8 cellular contexts compared by ENCODE assay signal in genomic region chr2:60551241-60552095, GRCh38. TPM values are rescaled to one million over a fixed set of nuclear protein-coding genes. Genes with fewer than 3 reads are reported as not detected.
DNase-seq lines count a peak whose midpoint lies in the region; ATAC-seq lines count a peak whose summit lies in the region.

No MANE protein-coding gene starts in this region.

- peaks cover 7% of the 10 kb centered on the region; the same call in 1 of the 2 replicates for H3K36me3 ChIP-seq in Karpas-422 (ENCODE audit: insufficient read depth, low read length)

- no peaks in the 10 kb centered on the region for H3K9me3 Mint-ChIP-seq in activated T-helper 2 cell treated with anti-CD3 and anti-CD28 coated beads, Interferon-gamma antibody, Interleukin-2, Interleukin-4, amounts not matched to agents 10 μg/mL and 5 μg/mL and 100 μg/mL, durations not matched to agents 14 hours and 24 hours and 36 hours

- WGBS in right cardiac atrium: 3% methylated on average over 63 of the region's 63 CpGs

- DNase-seq in EH (ENCODE audit: low read depth) (peak; percentile 70), Karpas-422 (peak; percentile 92), right cardiac atrium (peak; percentile 28 to 77 (median 71))
- DNase-seq in activated T-helper 2 cell treated with anti-CD3 and anti-CD28 coated beads, Interferon-gamma antibody, Interleukin-2, Interleukin-4, amounts not matched to agents 10 μg/mL and 5 μg/mL and 100 μg/mL, durations not matched to agents 14 hours and 24 hours and 36 hours (ENCODE audit: low spot score): no peak

- H3K27ac ChIP-seq in Karpas-422 (ENCODE audit: low read length): peak overlapping the region; percentile 94
- H3K27ac ChIP-seq in right cardiac atrium (ENCODE audit: low read length): no peak overlapping the region
- peak overlapping the region in 20 of 21 experiments; percentile 68 to 96 (median 86) for H3K27ac ChIP-seq in skin epidermis

- no peak overlapping the region for H2AFZ ChIP-seq in Karpas-422 (ENCODE audit: low read length)

- H3K4me3 ChIP-seq in Karpas-422 (ENCODE audit: low read length) (peak overlapping the region; percentile 82), right cardiac atrium (ENCODE audit: low read length) (peak overlapping the region; percentile 66), skin epidermis (peak overlapping the region; percentile 44 to 83 (median 61))

- H3K4me3 Mint-ChIP-seq in activated T-helper 2 cell treated with anti-CD3 and anti-CD28 coated beads, Interferon-gamma antibody, Interleukin-2, Interleukin-4, amounts not matched to agents 10 μg/mL and 5 μg/mL and 100 μg/mL, durations not matched to agents 14 hours and 24 hours and 36 hours (ENCODE audit: low read depth): peak overlapping the region; percentile 39

- H3K9me3 ChIP-seq in Karpas-422 (ENCODE audit: low read length): no peaks in the 10 kb centered on the region
- H3K9me3 ChIP-seq in right cardiac atrium (ENCODE audit: control insufficient read depth, low read length): no peaks in the 10 kb centered on the region

- peaks cover 63% of the 10 kb centered on the region for H3K79me2 ChIP-seq in Karpas-422 (ENCODE audit: low read length)

- H3K27ac Mint-ChIP-seq in activated T-helper 2 cell treated with anti-CD3 and anti-CD28 coated beads, Interferon-gamma antibody, Interleukin-2, Interleukin-4, amounts not matched to agents 10 μg/mL and 5 μg/mL and 100 μg/mL, durations not matched to agents 14 hours and 24 hours and 36 hours: no peak overlapping the region

- H3K4me1 ChIP-seq in Karpas-422 (ENCODE audit: low read length) (peaks cover 50% of the 10 kb centered on the region), right cardiac atrium (ENCODE audit: control insufficient read depth, insufficient read depth, low read length) (no peaks in the 10 kb centered on the region)

- no peaks in the 10 kb centered on the region for H3K9me2 ChIP-seq in Karpas-422 (replicated peaks; ENCODE audit: insufficient read depth, low read length)

- H3K27me3 Mint-ChIP-seq in activated T-helper 2 cell treated with anti-CD3 and anti-CD28 coated beads, Interferon-gamma antibody, Interleukin-2, Interleukin-4, amounts not matched to agents 10 μg/mL and 5 μg/mL and 100 μg/mL, durations not matched to agents 14 hours and 24 hours and 36 hours (ENCODE audit: low read depth): peaks cover 70% of the 10 kb centered on the region

- H3K27me3 ChIP-seq in Karpas-422 (ENCODE audit: low read length) (no peaks in the 10 kb centered on the region), right cardiac atrium (ENCODE audit: control insufficient read depth, insufficient read depth) (no peaks in the 10 kb centered on the region)

- H3K9ac ChIP-seq in Karpas-422 (ENCODE audit: low read length): peak overlapping the region; percentile 90

- intact Hi-C loops in activated T-helper 2 cell treated with anti-CD3 and anti-CD28 coated beads, Interferon-gamma antibody, Interleukin-2, Interleukin-4, amounts not matched to agents 10 μg/mL and 5 μg/mL and 100 μg/mL, durations not matched to agents 14 hours and 24 hours and 36 hours (cut with micrococcal nuclease): loop anchor here (5.0 to 10.0 kb wide), 2 partner anchors 1249 to 1527 kb away; no protein-coding TSS in a partner anchor
- intact Hi-C loops in right cardiac atrium (cut with DNase I): loop anchor here in 3 of 4 donors (5.0 to 10.0 kb wide), 3 partner anchors 49 to 219 kb away; no protein-coding TSS in a partner anchor

- peaks cover 17% of the 10 kb centered on the region; the same call in 1 of the 2 replicates for H4K20me1 ChIP-seq in Karpas-422 (ENCODE audit: insufficient read depth, low read depth, low read length)

- H3K4me2 ChIP-seq in Karpas-422 (ENCODE audit: low read depth, low read length, poor library complexity, severe bottlenecking): peak overlapping the region; percentile 87

- ATAC-seq in right cardiac atrium (no peak), HG03565 (IDR thresholded peaks at IDR 0.05; ENCODE audit: unreplicated experiment) (no peak), HG02678 (IDR thresholded peaks at IDR 0.05; ENCODE audit: unreplicated experiment) (no peak), HG02970 (IDR thresholded peaks at IDR 0.05; ENCODE audit: low FRiP score, unreplicated experiment) (no peak)

- H3K4me1 Mint-ChIP-seq in activated T-helper 2 cell treated with anti-CD3 and anti-CD28 coated beads, Interferon-gamma antibody, Interleukin-2, Interleukin-4, amounts not matched to agents 10 μg/mL and 5 μg/mL and 100 μg/mL, durations not matched to agents 14 hours and 24 hours and 36 hours (ENCODE audit: low read depth): peaks cover 25% of the 10 kb centered on the region

- H3K36me3 Mint-ChIP-seq in activated T-helper 2 cell treated with anti-CD3 and anti-CD28 coated beads, Interferon-gamma antibody, Interleukin-2, Interleukin-4, amounts not matched to agents 10 μg/mL and 5 μg/mL and 100 μg/mL, durations not matched to agents 14 hours and 24 hours and 36 hours (ENCODE audit: low read depth): no peaks in the 10 kb centered on the region

RNA-seq across cellular contexts. Expression of gene BCL11A, which starts 2.0 kb away (rescaled TPM):
- 159 and 190 TPM in 2 replicates for total RNA-seq in Karpas-422 (2014; rRNA removed; shearing (Covaris generic); ENCODE audit: low replicate concordance)
- 0.21 TPM in 2 replicates for total RNA-seq in activated T-helper 2 cell treated with anti-CD3 and anti-CD28 coated beads, Interferon-gamma antibody, Interleukin-2, Interleukin-4, amounts not matched to agents 10 μg/mL and 5 μg/mL and 100 μg/mL, durations not matched to agents 14 hours and 24 hours and 36 hours
- total RNA-seq in right cardiac atrium: 10 to 100 TPM in 1 of 4 donors, 1 to 10 TPM in 3; 8.3 to 11.2 (median 8.9) TPM
- 3.7 TPM for polyA plus RNA-seq in right cardiac atrium

Comparison
In these comparisons a context has a peak if more than half of its experiments do, and no peak if none do; other contexts are left out.
1. RNA of gene BCL11A, which starts 2.0 kb away (total RNA-seq): 159 to 190 TPM in Karpas-422; 8.3 to 11.2 TPM in right cardiac atrium and 0.21 TPM in activated T-helper 2 cell treated with anti-CD3 and anti-CD28 coated beads, Interferon-gamma antibody, Interleukin-2, Interleukin-4, amounts not matched to agents 10 μg/mL and 5 μg/mL and 100 μg/mL, durations not matched to agents 14 hours and 24 hours and 36 hours; every median in the first group is over 10 times any median in the second.
2. Peak in every context shown above with its lines, with median percentiles within 50 percentile points of each other: H3K4me3 ChIP-seq.